Comparison of ENCODE assay signal across 1 cellular context in the genomic region with DNA sequence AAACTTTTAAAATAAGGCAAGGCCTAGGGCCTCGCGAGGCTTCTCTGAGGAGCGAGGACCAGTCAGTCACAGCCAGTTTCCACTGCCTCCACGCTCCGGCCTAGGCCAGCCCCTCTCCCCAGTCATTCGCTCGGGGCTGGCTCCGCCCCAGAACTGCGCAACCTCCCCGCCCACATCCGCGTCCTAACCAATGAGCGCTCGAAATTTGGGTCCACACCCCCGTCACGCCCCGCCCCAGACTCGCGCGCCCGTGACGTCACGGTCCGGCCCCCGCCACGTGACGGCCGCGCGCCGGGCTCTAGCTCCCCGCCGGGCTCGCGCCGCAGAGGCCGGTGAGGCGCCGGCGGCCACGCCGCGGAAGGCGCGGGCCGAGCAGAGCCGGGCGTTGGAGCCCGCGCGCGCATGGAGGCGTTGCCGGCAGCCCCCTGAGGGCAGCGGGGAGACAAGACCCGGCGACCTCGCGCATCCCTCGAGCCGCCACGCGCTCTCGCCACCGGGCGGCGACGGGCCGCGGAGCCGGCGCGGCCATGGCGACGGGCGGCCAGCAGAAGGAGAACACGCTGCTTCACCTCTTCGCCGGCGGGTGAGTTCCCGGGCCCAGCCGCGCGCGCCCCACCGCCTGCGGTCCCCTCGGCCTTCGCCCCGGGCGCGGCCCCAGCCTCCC.
TF ChIP-seq lines count a peak whose summit lies in the region.

A gene with protein sequence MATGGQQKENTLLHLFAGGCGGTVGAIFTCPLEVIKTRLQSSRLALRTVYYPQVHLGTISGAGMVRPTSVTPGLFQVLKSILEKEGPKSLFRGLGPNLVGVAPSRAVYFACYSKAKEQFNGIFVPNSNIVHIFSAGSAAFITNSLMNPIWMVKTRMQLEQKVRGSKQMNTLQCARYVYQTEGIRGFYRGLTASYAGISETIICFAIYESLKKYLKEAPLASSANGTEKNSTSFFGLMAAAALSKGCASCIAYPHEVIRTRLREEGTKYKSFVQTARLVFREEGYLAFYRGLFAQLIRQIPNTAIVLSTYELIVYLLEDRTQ (plus strand): TSS at position 301 of the 664 bp plus-strand sequence. CDS start 227 bp downstream, at position 528.

TF ChIP-seq in neural cell, 6 proteins besides CTCF, POLR2A, EP300 and RAD21 (continued from another document):
- TF ChIP-seq, protein P1, sequence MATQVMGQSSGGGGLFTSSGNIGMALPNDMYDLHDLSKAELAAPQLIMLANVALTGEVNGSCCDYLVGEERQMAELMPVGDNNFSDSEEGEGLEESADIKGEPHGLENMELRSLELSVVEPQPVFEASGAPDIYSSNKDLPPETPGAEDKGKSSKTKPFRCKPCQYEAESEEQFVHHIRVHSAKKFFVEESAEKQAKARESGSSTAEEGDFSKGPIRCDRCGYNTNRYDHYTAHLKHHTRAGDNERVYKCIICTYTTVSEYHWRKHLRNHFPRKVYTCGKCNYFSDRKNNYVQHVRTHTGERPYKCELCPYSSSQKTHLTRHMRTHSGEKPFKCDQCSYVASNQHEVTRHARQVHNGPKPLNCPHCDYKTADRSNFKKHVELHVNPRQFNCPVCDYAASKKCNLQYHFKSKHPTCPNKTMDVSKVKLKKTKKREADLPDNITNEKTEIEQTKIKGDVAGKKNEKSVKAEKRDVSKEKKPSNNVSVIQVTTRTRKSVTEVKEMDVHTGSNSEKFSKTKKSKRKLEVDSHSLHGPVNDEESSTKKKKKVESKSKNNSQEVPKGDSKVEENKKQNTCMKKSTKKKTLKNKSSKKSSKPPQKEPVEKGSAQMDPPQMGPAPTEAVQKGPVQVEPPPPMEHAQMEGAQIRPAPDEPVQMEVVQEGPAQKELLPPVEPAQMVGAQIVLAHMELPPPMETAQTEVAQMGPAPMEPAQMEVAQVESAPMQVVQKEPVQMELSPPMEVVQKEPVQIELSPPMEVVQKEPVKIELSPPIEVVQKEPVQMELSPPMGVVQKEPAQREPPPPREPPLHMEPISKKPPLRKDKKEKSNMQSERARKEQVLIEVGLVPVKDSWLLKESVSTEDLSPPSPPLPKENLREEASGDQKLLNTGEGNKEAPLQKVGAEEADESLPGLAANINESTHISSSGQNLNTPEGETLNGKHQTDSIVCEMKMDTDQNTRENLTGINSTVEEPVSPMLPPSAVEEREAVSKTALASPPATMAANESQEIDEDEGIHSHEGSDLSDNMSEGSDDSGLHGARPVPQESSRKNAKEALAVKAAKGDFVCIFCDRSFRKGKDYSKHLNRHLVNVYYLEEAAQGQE (IDR thresholded peaks at IDR 0.05; ENCODE audit: borderline replicate concordance): no peak
TF ChIP-seq in neural cell: peak in this region for 4.
